In genomic region chr14:57066887-57067513, GRCh38 we compare ENCODE assay signal across 9 cellular contexts.
DNase-seq lines count a peak whose midpoint lies in the region; FAIRE-seq and TF ChIP-seq lines count a peak whose summit lies in the region.
"Had no signal": no experiment of that assay in that cellular context is flagged by ENCODE, and none has a peak within 500 bp of the region (broad histone marks: within the 10 kb centered on the region; RNA-seq: fewer than 3 reads in every experiment).

No MANE protein-coding gene starts in this region.

- H3K9ac ChIP-seq in H9 (ENCODE audit: extremely low read depth, insufficient read length, low read length): no peak overlapping the region
- no peak overlapping the region for H3K9ac ChIP-seq in kidney (ENCODE audit: low read length in 2 of 2)

- DNase-seq in ELF-1 (ENCODE audit: low read depth, low spot score) (peak; percentile 77), H9 (peak; percentile 75), NCI-H524 (lab: John Stamatoyannopoulos, UW) (peak; percentile 93 to 95), kidney (no peak), stomach (peak; percentile 48), ureter (ENCODE audit: low spot score) (no peak)
- DNase-seq in activated naive CD4-positive, alpha-beta T cell treated with anti-CD3 and anti-CD28 coated beads, Interleukin-2, amount 50 U/mL, for 16 hours: peak; percentile 36
- DNase-seq in CD8-positive, alpha-beta memory T cell: no peak

- CTCF ChIA-PET in CD8-positive, alpha-beta memory T cell (lab: Charles Lee): no interaction called here

- no peaks in the 10 kb centered on the region for H3K36me3 Mint-ChIP-seq in H9 (ENCODE audit: insufficient read depth in 1 of 3, low read depth in 3 of 3)
- H3K36me3 Mint-ChIP-seq in CD8-positive, alpha-beta memory T cell: no peaks in the 10 kb centered on the region
- H3K36me3 Mint-ChIP-seq: mesothelial cell of epicardium had no signal

- H3K9me3 Mint-ChIP-seq in H9: no peaks in the 10 kb centered on the region; a peak in 1 of 5 replicates
- peaks cover 0 to 2% (median 0%) of the 10 kb centered on the region in 5 donors for H3K9me3 Mint-ChIP-seq in CD8-positive, alpha-beta memory T cell
- H3K9me3 Mint-ChIP-seq: mesothelial cell of epicardium had no signal

- no peak overlapping the region for H4K8ac ChIP-seq in H9 (replicated peaks; ENCODE audit: insufficient read length, low read depth, low read length)

- TF ChIP-seq EP300 in stomach (IDR thresholded peaks at IDR 0.05): no peak

- H3K18ac ChIP-seq in H9 (ENCODE audit: insufficient read length, low read depth, low read length): no peak overlapping the region

- H3K4ac ChIP-seq in H9 (ENCODE audit: low read depth, low read length): no peak overlapping the region

- no peak overlapping the region for H2AK5ac ChIP-seq in H9 (ENCODE audit: insufficient read length, low read length)

- WGBS in H9 (ENCODE audit: extremely low coverage, insufficient read length, low lambda C conversion rate): no CpG with 5 or more reads among the region's 12 CpGs
- 6 to 16% (median 9%) methylated on average over 12 of the region's 12 CpGs for WGBS in stomach, 5 donors

- no peaks in the 10 kb centered on the region for H3K9me3 ChIP-seq in H9 (ENCODE audit: control insufficient read depth, low read depth, low read length)
- no peaks in the 10 kb centered on the region for H3K9me3 ChIP-seq in kidney (ENCODE audit: control insufficient read depth in 1 of 2, low read length in 2 of 2)
- no peaks in the 10 kb centered on the region for H3K9me3 ChIP-seq in stomach
- H3K9me3 ChIP-seq in CD8-positive, alpha-beta memory T cell (ENCODE audit: low read length): no peaks in the 10 kb centered on the region

- H3K4me2 ChIP-seq in H9 (ENCODE audit: insufficient read depth, insufficient read length, low read length): no peak overlapping the region

- H3K27ac ChIP-seq in H9 (ENCODE audit: insufficient read length, low read depth, low read length) (no peak overlapping the region), kidney (ENCODE audit: low read depth in 2 of 2, low read length in 2 of 2) (no peak overlapping the region), stomach (no peak overlapping the region)
- no peak overlapping the region for H3K27ac ChIP-seq in CD8-positive, alpha-beta memory T cell (ENCODE audit: low read depth, low read length)

- H3K23me2 ChIP-seq in H9 (ENCODE audit: insufficient read length, low read depth, low read length, poor library complexity, severe bottlenecking): no peaks in the 10 kb centered on the region

- H3K27me3 ChIP-seq in H9 (ENCODE audit: insufficient read depth, low read length) (no peaks in the 10 kb centered on the region; the same call in 1 of the 2 replicates), stomach (peaks cover 0 to 29% (median 11%) of the 10 kb centered on the region in 3 donors)
- no peaks in the 10 kb centered on the region for H3K27me3 ChIP-seq in CD8-positive, alpha-beta memory T cell (ENCODE audit: insufficient read depth, low read length, poor library complexity, severe bottlenecking)

- H2BK15ac ChIP-seq in H9 (ENCODE audit: low read depth, low read length): no peak overlapping the region

- H4K5ac ChIP-seq in H9 (ENCODE audit: insufficient read length, low read depth, low read length): no peak overlapping the region

- H3K4me3 ChIP-seq in kidney (ENCODE audit: low read length in 2 of 2): no peak overlapping the region
- no peak overlapping the region for H3K4me3 ChIP-seq in stomach
- no peak overlapping the region for H3K4me3 ChIP-seq in CD8-positive, alpha-beta memory T cell (ENCODE audit: low read length)

- no peak overlapping the region for H4K91ac ChIP-seq in H9 (ENCODE audit: insufficient read length, low read depth, low read length)

- no peak for TF ChIP-seq POLR2A in stomach (IDR thresholded peaks at IDR 0.05)

- no peak overlapping the region for H3K14ac ChIP-seq in H9 (ENCODE audit: insufficient read depth, low read length)

- H2BK12ac ChIP-seq in H9 (ENCODE audit: insufficient read length, low read depth, low read length): no peak overlapping the region

- no peak overlapping the region for H2BK20ac ChIP-seq in H9 (ENCODE audit: low read depth, low read length, poor library complexity, severe bottlenecking)

- H3K4me1 ChIP-seq in H9 (ENCODE audit: insufficient read depth, low read length): peaks cover 3% of the 10 kb centered on the region; the same call in 1 of the 2 replicates
- no peaks in the 10 kb centered on the region for H3K4me1 ChIP-seq in kidney (ENCODE audit: control insufficient read depth in 1 of 2, insufficient read depth in 1 of 2, low read depth in 1 of 2, low read length in 2 of 2)
- no peaks in the 10 kb centered on the region for H3K4me1 ChIP-seq in stomach
- no peaks in the 10 kb centered on the region for H3K4me1 ChIP-seq in CD8-positive, alpha-beta memory T cell (ENCODE audit: insufficient read depth, low read length)

- peak; percentile 95 for TF ChIP-seq CTCF in H9 (conservative IDR thresholded peaks at IDR 0.05)
- peak; percentile 47 for TF ChIP-seq CTCF in kidney (IDR thresholded peaks at IDR 0.05; ENCODE audit: borderline replicate concordance, extremely low read depth, insufficient read depth)
- peak in 5 of 7 experiments; percentile 12 to 54 (median 34) for TF ChIP-seq CTCF in stomach (IDR thresholded peaks at IDR 0.05)

- no peak overlapping the region for H3K56ac ChIP-seq in H9 (ENCODE audit: insufficient read length, low read depth, low read length)

- POLR2A ChIA-PET in CD8-positive, alpha-beta memory T cell (lab: Charles Lee): no interaction called here

- H2BK120ac ChIP-seq in H9 (ENCODE audit: low read depth, low read length, poor library complexity, severe bottlenecking): no peak overlapping the region

- H4K20me1 ChIP-seq in H9 (ENCODE audit: control insufficient read depth, insufficient read depth, insufficient read length): no peaks in the 10 kb centered on the region

- intact Hi-C loops in kidney (cut with DNase I): no loop called here
- intact Hi-C loops in stomach (cut with DNase I; ENCODE audit: low total_unique reads): no loop called here

- no peak for FAIRE-seq in kidney (lab: Jason Lieb, UNC)

- no peaks in the 10 kb centered on the region; the same call in 1 of the 2 replicates for H3K79me2 ChIP-seq in H9 (ENCODE audit: insufficient read depth, low read length)

- no peak overlapping the region for H3K4me3 Mint-ChIP-seq in H9
- H3K4me3 Mint-ChIP-seq in CD8-positive, alpha-beta memory T cell: no peak overlapping the region
- H3K4me3 Mint-ChIP-seq: mesothelial cell of epicardium had no signal

- H3K79me1 ChIP-seq in H9 (ENCODE audit: insufficient read depth, low read depth, low read length, poor library complexity, severe bottlenecking): peaks cover 2% of the 10 kb centered on the region

- no peak overlapping the region for H3K23ac ChIP-seq in H9 (ENCODE audit: insufficient read length, low read depth, low read length)

- H3T11ph ChIP-seq in H9 (ENCODE audit: low read length): no peak overlapping the region

- H3K27ac Mint-ChIP-seq in H9: no peak overlapping the region
- no peak overlapping the region for H3K27ac Mint-ChIP-seq in CD8-positive, alpha-beta memory T cell
- H3K27ac Mint-ChIP-seq: mesothelial cell of epicardium had no signal

- H2BK5ac ChIP-seq in H9 (ENCODE audit: insufficient read length, low read length): no peak overlapping the region

- H3K27me3 Mint-ChIP-seq in H9 (ENCODE audit: low read depth): no peaks in the 10 kb centered on the region; the same call in 1 of the 2 replicates
- peaks cover 3 to 39% of the 10 kb centered on the region in 2 donors for H3K27me3 Mint-ChIP-seq in CD8-positive, alpha-beta memory T cell

- H3K36me3 ChIP-seq in kidney (ENCODE audit: control insufficient read depth in 1 of 2, insufficient read depth in 2 of 2, low read length in 2 of 2) (no peaks in the 10 kb centered on the region), stomach (no peaks in the 10 kb centered on the region)
- H3K36me3 ChIP-seq in CD8-positive, alpha-beta memory T cell (ENCODE audit: insufficient read depth, low read length): no peaks in the 10 kb centered on the region

- no peak overlapping the region for H2AFZ ChIP-seq in H9 (ENCODE audit: low read length)

- H3K4me1 Mint-ChIP-seq in H9: peaks cover 48 to 56% of the 10 kb centered on the region in 2 experiments
- H3K4me1 Mint-ChIP-seq in CD8-positive, alpha-beta memory T cell: no peaks in the 10 kb centered on the region

Comparison
In these comparisons a context has a peak if more than half of its experiments do, and no peak if none do; other contexts are left out.
1. DNase-seq: peak in ELF-1 (single experiment), H9 (single experiment), NCI-H524 (2 of 2), activated naive CD4-positive, alpha-beta T cell treated with anti-CD3 and anti-CD28 coated beads, Interleukin-2, amount 50 U/mL, for 16 hours (single experiment) and stomach (single experiment); none in kidney (single experiment), ureter (single experiment) and CD8-positive, alpha-beta memory T cell (0 of 5).
2. CTCF ChIP-seq: peak in every context shown above with its lines; median percentile 95 in H9; 47 in kidney; 34 in stomach.